ENCODE assay signal across 1 cellular context in genomic region chr7:1355568-1356340, GRCh38.
TF ChIP-seq lines count a peak whose summit lies in the region.

No MANE protein-coding gene starts in this region.

TF ChIP-seq in SK-N-SH, 30 proteins besides CTCF, POLR2A, EP300 and RAD21 (continued from another document):
- no peak for TF ChIP-seq PBX3 (IDR thresholded peaks at IDR 0.05)
- no peak for TF ChIP-seq TAF1 (IDR thresholded peaks at IDR 0.05; ENCODE audit: borderline replicate concordance, low read depth, low read length)
- TF ChIP-seq JUND (IDR thresholded peaks at IDR 0.05) = no peak
- no peak for TF ChIP-seq RCOR1 (IDR thresholded peaks at IDR 0.05; ENCODE audit: low read length)
- TF ChIP-seq ZBTB33 (IDR thresholded peaks at IDR 0.05; ENCODE audit: borderline replicate concordance, low read depth) = no peak
- TF ChIP-seq NFIC (IDR thresholded peaks at IDR 0.05; ENCODE audit: borderline replicate concordance) = no peak
- TF ChIP-seq FOXJ3 (CRISPR knock-in tag; IDR thresholded peaks at IDR 0.05) = no peak
